In the genomic region with DNA sequence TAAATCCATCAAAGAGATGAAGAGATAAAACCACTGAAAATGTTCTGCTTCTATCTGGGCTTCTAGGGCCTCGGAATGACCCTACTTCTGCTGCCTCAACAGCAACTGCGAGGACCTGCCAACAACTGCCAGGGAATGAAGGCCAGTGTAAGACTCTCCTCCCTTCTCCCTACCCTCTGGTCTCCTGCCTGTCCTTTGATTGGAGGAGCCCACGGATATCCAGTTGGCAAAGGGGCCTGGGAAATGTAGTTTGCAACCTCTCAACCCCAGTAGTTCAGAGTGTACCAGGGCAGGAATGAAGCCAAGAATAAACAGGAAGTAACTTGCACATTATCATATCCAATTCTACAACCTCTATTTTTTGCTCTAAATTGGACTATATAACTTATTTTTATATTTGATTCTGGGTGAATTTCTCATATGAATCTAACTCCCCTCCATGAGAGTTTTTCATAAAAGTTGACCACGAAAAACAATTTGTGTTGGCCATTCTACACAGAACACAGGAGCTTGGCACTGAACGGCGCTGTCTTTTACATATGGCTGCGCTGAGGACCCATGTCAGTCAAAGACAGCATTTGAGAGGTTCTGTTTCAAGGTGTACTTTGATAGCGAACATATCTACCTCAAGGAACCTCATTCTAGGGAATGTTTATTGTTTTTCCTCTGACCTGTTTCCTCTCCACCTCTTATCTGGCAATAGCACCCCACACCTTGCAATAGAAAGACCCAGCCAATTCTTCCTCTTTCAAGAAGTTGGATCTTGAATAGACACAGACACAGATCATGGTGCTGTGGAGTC, we compare ENCODE assay signal across 1 cellular context.
TF ChIP-seq lines count a peak whose summit lies in the region.

No MANE protein-coding gene starts in this region.

TF ChIP-seq in GM12878, 131 proteins besides CTCF, POLR2A, EP300 and RAD21 (continued from another document):
- TF ChIP-seq, protein P1, sequence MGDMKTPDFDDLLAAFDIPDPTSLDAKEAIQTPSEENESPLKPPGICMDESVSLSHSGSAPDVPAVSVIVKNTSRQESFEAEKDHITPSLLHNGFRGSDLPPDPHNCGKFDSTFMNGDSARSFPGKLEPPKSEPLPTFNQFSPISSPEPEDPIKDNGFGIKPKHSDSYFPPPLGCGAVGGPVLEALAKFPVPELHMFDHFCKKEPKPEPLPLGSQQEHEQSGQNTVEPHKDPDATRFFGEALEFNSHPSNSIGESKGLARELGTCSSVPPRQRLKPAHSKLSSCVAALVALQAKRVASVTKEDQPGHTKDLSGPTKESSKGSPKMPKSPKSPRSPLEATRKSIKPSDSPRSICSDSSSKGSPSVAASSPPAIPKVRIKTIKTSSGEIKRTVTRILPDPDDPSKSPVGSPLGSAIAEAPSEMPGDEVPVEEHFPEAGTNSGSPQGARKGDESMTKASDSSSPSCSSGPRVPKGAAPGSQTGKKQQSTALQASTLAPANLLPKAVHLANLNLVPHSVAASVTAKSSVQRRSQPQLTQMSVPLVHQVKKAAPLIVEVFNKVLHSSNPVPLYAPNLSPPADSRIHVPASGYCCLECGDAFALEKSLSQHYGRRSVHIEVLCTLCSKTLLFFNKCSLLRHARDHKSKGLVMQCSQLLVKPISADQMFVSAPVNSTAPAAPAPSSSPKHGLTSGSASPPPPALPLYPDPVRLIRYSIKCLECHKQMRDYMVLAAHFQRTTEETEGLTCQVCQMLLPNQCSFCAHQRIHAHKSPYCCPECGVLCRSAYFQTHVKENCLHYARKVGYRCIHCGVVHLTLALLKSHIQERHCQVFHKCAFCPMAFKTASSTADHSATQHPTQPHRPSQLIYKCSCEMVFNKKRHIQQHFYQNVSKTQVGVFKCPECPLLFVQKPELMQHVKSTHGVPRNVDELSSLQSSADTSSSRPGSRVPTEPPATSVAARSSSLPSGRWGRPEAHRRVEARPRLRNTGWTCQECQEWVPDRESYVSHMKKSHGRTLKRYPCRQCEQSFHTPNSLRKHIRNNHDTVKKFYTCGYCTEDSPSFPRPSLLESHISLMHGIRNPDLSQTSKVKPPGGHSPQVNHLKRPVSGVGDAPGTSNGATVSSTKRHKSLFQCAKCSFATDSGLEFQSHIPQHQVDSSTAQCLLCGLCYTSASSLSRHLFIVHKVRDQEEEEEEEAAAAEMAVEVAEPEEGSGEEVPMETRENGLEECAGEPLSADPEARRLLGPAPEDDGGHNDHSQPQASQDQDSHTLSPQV (IDR thresholded peaks at IDR 0.05), result no peak
